In the genomic region with DNA sequence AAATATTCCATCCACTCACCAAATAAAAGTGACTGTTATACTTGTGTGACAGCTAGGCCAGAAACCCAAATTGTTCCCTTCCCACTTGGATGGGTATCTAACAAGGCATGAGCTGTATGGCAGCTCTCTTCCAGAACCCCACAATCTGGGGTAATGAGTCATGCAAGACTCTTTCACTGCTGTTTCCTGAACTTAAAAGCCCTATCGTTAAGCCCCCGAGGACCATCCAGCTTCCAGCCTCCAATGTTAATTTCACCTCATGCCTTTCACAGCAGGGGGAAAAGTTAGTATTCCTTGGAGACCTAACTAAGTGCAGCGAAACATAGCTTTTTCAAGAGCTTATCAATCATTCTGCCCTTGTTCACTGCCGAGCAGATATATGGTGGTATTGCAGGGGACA, we compare ENCODE assay signal across 30 cellular contexts.
"Had no signal": no experiment of that assay in that cellular context is flagged by ENCODE, and none has a peak within 500 bp of the region (broad histone marks: within the 10 kb centered on the region; RNA-seq: fewer than 3 reads in every experiment).

No MANE protein-coding gene starts in this region.

- H2AFZ ChIP-seq: hepatocyte, neural progenitor cell had no signal

- H3K27ac Mint-ChIP-seq: dendritic cell treated with granulocyte-macrophage colony-stimulating factor and Interleukin-4, amounts not matched to agents 40 ng/mL and 50 ng/mL, for 4 days; memory B cell; mesothelial cell of epicardium; naive B cell; natural killer cell treated with Interleukin-12 subunit alpha and Interleukin-12 subunit beta and Interleukin-15 and Interleukin-18, amount 100 ng/mL, for 72 hours; neural progenitor cell; stimulated activated naive CD8-positive, alpha-beta T cell treated with anti-CD3 and anti-CD28 coated beads, Interleukin-15, amount 100 ng/mL, for 72 hours had no signal

- DNase-seq: colonic mucosa; effector memory CD4-positive, alpha-beta T cell; foreskin keratinocyte; heart left ventricle; kidney; mucosa of descending colon; naive B cell; nucleus accumbens; ovary; right lobe of liver; small intestine; stimulated activated CD4-positive, alpha-beta T cell treated with anti-CD3 and anti-CD28 coated beads, Interleukin-15, amount 100 ng/mL, for 24 hours; stimulated activated CD4-positive, alpha-beta T cell treated with anti-CD3 and anti-CD28 coated beads, Interleukin-2, amount 100 ng/mL, for 48 hours; stimulated activated CD8-positive, alpha-beta memory T cell treated with anti-CD3 and anti-CD28 coated beads, Interleukin-4, amount 100 ng/mL, for 48 hours; stimulated activated naive CD4-positive, alpha-beta T cell; stimulated activated naive CD8-positive, alpha-beta T cell treated with anti-CD3 and anti-CD28 coated beads, Interleukin-15, amount 100 ng/mL, for 72 hours; transverse colon; upper lobe of right lung; uterus had no signal

- H3K4me2 ChIP-seq: hepatocyte, neural progenitor cell had no signal

- H3K27me3 ChIP-seq: colonic mucosa, esophagus muscularis mucosa, foreskin keratinocyte, gastroesophageal sphincter, heart left ventricle, hepatocyte, neural progenitor cell, ovary, right lobe of liver, suprapubic skin, transverse colon, upper lobe of right lung, uterus had no signal

- H3K79me2 ChIP-seq: hepatocyte had no signal

- H3K27ac ChIP-seq: colonic mucosa, esophagus muscularis mucosa, foreskin keratinocyte, gastroesophageal sphincter, heart left ventricle, hepatocyte, neural progenitor cell, ovary, right lobe of liver, suprapubic skin, transverse colon, upper lobe of right lung, uterus had no signal

- H3K9me3 Mint-ChIP-seq: memory B cell; mesothelial cell of epicardium; natural killer cell treated with Interleukin-12 subunit alpha and Interleukin-12 subunit beta and Interleukin-15 and Interleukin-18, amount 100 ng/mL, for 72 hours; neural progenitor cell had no signal

- H3K4me3 Mint-ChIP-seq: dendritic cell treated with granulocyte-macrophage colony-stimulating factor and Interleukin-4, amounts not matched to agents 40 ng/mL and 50 ng/mL, for 4 days; memory B cell; mesothelial cell of epicardium; naive B cell; natural killer cell treated with Interleukin-12 subunit alpha and Interleukin-12 subunit beta and Interleukin-15 and Interleukin-18, amount 100 ng/mL, for 72 hours; neural progenitor cell; stimulated activated naive CD8-positive, alpha-beta T cell treated with anti-CD3 and anti-CD28 coated beads, Interleukin-15, amount 100 ng/mL, for 72 hours had no signal

- H3K27me3 Mint-ChIP-seq: dendritic cell treated with granulocyte-macrophage colony-stimulating factor and Interleukin-4, amounts not matched to agents 40 ng/mL and 50 ng/mL, for 4 days; memory B cell; natural killer cell treated with Interleukin-12 subunit alpha and Interleukin-12 subunit beta and Interleukin-15 and Interleukin-18, amount 100 ng/mL, for 72 hours had no signal

- H3K4me3 ChIP-seq: colonic mucosa, esophagus muscularis mucosa, gastroesophageal sphincter, heart left ventricle, hepatocyte, lung, mucosa of descending colon, neural progenitor cell, ovary, right lobe of liver, suprapubic skin, transverse colon, upper lobe of right lung, uterus had no signal

- H3K36me3 ChIP-seq: colonic mucosa, esophagus muscularis mucosa, gastroesophageal sphincter, heart left ventricle, neural progenitor cell, ovary, right lobe of liver, suprapubic skin, transverse colon, upper lobe of right lung, uterus had no signal

- ATAC-seq: foreskin keratinocyte; gastroesophageal sphincter; heart left ventricle; left lobe of liver; mucosa of descending colon; natural killer cell treated with Interleukin-12 subunit alpha and Interleukin-12 subunit beta and Interleukin-15 and Interleukin-18, amount 100 ng/mL, for 72 hours; right lobe of liver; stimulated activated naive CD8-positive, alpha-beta T cell treated with anti-CD3 and anti-CD28 coated beads, Interleukin-15, amount 100 ng/mL, for 72 hours; upper lobe of right lung had no signal

- H3K36me3 Mint-ChIP-seq: memory B cell; mesothelial cell of epicardium; naive B cell; natural killer cell treated with Interleukin-12 subunit alpha and Interleukin-12 subunit beta and Interleukin-15 and Interleukin-18, amount 100 ng/mL, for 72 hours; neural progenitor cell had no signal

- H3K9ac ChIP-seq: neural progenitor cell had no signal

- H3K4me1 ChIP-seq: colonic mucosa, esophagus muscularis mucosa, foreskin keratinocyte, gastroesophageal sphincter, heart left ventricle, neural progenitor cell, right lobe of liver, suprapubic skin, transverse colon, upper lobe of right lung, uterus had no signal

- H3K9me3 ChIP-seq: colonic mucosa, esophagus muscularis mucosa, gastroesophageal sphincter, heart left ventricle, mucosa of descending colon, ovary, right lobe of liver, suprapubic skin, transverse colon, upper lobe of right lung, uterus had no signal

- H3K4me1 Mint-ChIP-seq: memory B cell, mesothelial cell of epicardium, naive B cell, neural progenitor cell had no signal
